Comparison of ENCODE assay signal across 14 cellular contexts in genomic region chr9:98852463-98852735, GRCh38. TPM values are rescaled to one million over a fixed set of nuclear protein-coding genes. Genes with fewer than 3 reads are reported as not detected.
"Had no signal": no experiment of that assay in that cellular context is flagged by ENCODE, and none has a peak within 500 bp of the region (broad histone marks: within the 10 kb centered on the region; RNA-seq: fewer than 3 reads in every experiment).

No MANE protein-coding gene starts in this region.

- H3K36me3 ChIP-seq: right atrium auricular region, sigmoid colon had no signal

- H3K9me3 Mint-ChIP-seq: neural crest cell, type B pancreatic cell had no signal

- DNase-seq: effector CD4-positive, alpha-beta T cell; left colon; naive thymus-derived CD8-positive, alpha-beta T cell; posterior cingulate gyrus; sigmoid colon; stimulated activated CD4-positive, alpha-beta T cell treated with anti-CD3 and anti-CD28 coated beads, Interleukin-12 subunit alpha, Interleukin-12 subunit beta, amount 100 ng/mL, for 4 hours; stimulated activated naive CD4-positive, alpha-beta T cell treated with Interleukin-2 at 50 U/mL for 16 hours had no signal

- H3K9me3 ChIP-seq: right atrium auricular region, sigmoid colon had no signal

- H3K27ac Mint-ChIP-seq: naive thymus-derived CD8-positive, alpha-beta T cell; type B pancreatic cell had no signal

- H3K36me3 Mint-ChIP-seq: type B pancreatic cell had no signal

- H3K27me3 ChIP-seq: foreskin keratinocyte, right atrium auricular region, sigmoid colon had no signal

- ATAC-seq: left colon; naive thymus-derived CD8-positive, alpha-beta T cell had no signal

- H3K27me3 Mint-ChIP-seq: type B pancreatic cell had no signal

- H3K27ac ChIP-seq: coronary artery, right atrium auricular region, skin epidermis had no signal

- H3K4me3 ChIP-seq: coronary artery, right atrium auricular region, sigmoid colon, skin epidermis had no signal

- H3K4me3 Mint-ChIP-seq: naive thymus-derived CD8-positive, alpha-beta T cell; neural crest cell; type B pancreatic cell had no signal

RNA-seq across cellular contexts. Expression of gene GALNT12, which starts 44.9 kb away (rescaled TPM):
- total RNA-seq: osteocyte had no signal
